10 cellular contexts compared by ENCODE assay signal in genomic region chr11:16184588-16184987, GRCh38.
DNase-seq lines count a peak whose midpoint lies in the region; ATAC-seq, FAIRE-seq and TF ChIP-seq lines count a peak whose summit lies in the region.
"Had no signal": no experiment of that assay in that cellular context is flagged by ENCODE, and none has a peak within 500 bp of the region (broad histone marks: within the 10 kb centered on the region; RNA-seq: fewer than 3 reads in every experiment).

No MANE protein-coding gene starts in this region.

- H3K36me3 Mint-ChIP-seq in activated CD4-positive, alpha-beta T cell treated with anti-CD3 and anti-CD28 coated beads, Interleukin-2, amount 10 ng/mL, durations not matched to agents 7 days and 5 days (ENCODE audit: low read depth) = no peaks in the 10 kb centered on the region

- peak; percentile 55 to 86 for DNase-seq in A549 (ENCODE audit: low read depth in 1 of 2, low spot score in 1 of 2)
- DNase-seq in HS-5 (ENCODE audit: low read depth) = peak; percentile 71
- peak; percentile 84 for DNase-seq in amniotic epithelial cell (ENCODE audit: low read depth)
- DNase-seq in activated CD8-positive, alpha-beta memory T cell treated with anti-CD3 and anti-CD28 coated beads for 24 hours = no peak
- no peak for DNase-seq in SKM-1 treated with dmso at 0.1 percent for 144 hours (lab: John Stamatoyannopoulos, UW; ENCODE audit: unreplicated experiment)
- no peak for DNase-seq in activated CD4-positive, alpha-beta T cell treated with anti-CD3 and anti-CD28 coated beads, Interleukin-2, amount 10 ng/mL, durations not matched to agents 7 days and 5 days
- DNase-seq: left ventricle myocardium inferior had no signal

- FAIRE-seq in A549 (lab: Jason Lieb, UNC) = peak; percentile 97
- FAIRE-seq in islet of Langerhans (lab: Jason Lieb, UNC) = peak; percentile 100

- POLR2A ChIA-PET in A549 (lab: Yijun Ruan, JAX) = no interaction called here
- POLR2A ChIA-PET in activated CD4-positive, alpha-beta T cell treated with anti-CD3 and anti-CD28 coated beads, Interleukin-2, amount 10 ng/mL, durations not matched to agents 7 days and 5 days (lab: Charles Lee) = no interaction called here

- H3K27ac Mint-ChIP-seq in activated CD4-positive, alpha-beta T cell treated with anti-CD3 and anti-CD28 coated beads, Interleukin-2, amount 10 ng/mL, durations not matched to agents 7 days and 5 days = no peak overlapping the region

- peak overlapping the region; percentile 60 to 72 for H3K27ac ChIP-seq in A549
- H3K27ac ChIP-seq: C4-2B, left ventricle myocardium inferior had no signal

- no peaks in the 10 kb centered on the region for H3K27me3 Mint-ChIP-seq in activated CD4-positive, alpha-beta T cell treated with anti-CD3 and anti-CD28 coated beads, Interleukin-2, amount 10 ng/mL, durations not matched to agents 7 days and 5 days

- no peak for TF ChIP-seq CTCF in A549 (IDR thresholded peaks at IDR 0.05)

- WGBS in A549 (ENCODE audit: missing lambda C conversion rate) = 0% methylated on average over 1 of the region's 1 CpG

- no peak for TF ChIP-seq POLR2A in A549 (IDR thresholded peaks at IDR 0.05; ENCODE audit: low read length)

- H3K4me1 Mint-ChIP-seq in activated CD4-positive, alpha-beta T cell treated with anti-CD3 and anti-CD28 coated beads, Interleukin-2, amount 10 ng/mL, durations not matched to agents 7 days and 5 days = no peaks in the 10 kb centered on the region

- peak overlapping the region; percentile 73 for H3K4me2 ChIP-seq in A549

- no peak overlapping the region for H3K4me3 Mint-ChIP-seq in activated CD4-positive, alpha-beta T cell treated with anti-CD3 and anti-CD28 coated beads, Interleukin-2, amount 10 ng/mL, durations not matched to agents 7 days and 5 days

- peak; percentile 100 for ATAC-seq in A549
- no peak for ATAC-seq in HG02678 (IDR thresholded peaks at IDR 0.05; ENCODE audit: unreplicated experiment)

- H3K4me3 ChIP-seq in A549 = no peak overlapping the region
- H3K4me3 ChIP-seq: left ventricle myocardium inferior had no signal

- no peaks in the 10 kb centered on the region for H3K9me3 ChIP-seq in A549
- H3K9me3 ChIP-seq: left ventricle myocardium inferior had no signal

- CTCF ChIA-PET in A549 (lab: Yijun Ruan, JAX) = interaction anchor here (1.2 kb wide), 1 partner anchor 14 kb away, joined by 3 read pairs; no protein-coding TSS in a partner anchor
- CTCF ChIA-PET in activated CD4-positive, alpha-beta T cell treated with anti-CD3 and anti-CD28 coated beads, Interleukin-2, amount 10 ng/mL, durations not matched to agents 7 days and 5 days (lab: Charles Lee) = interaction anchor here (0.6 kb wide), 1 partner anchor 15 kb away, joined by 3 read pairs; no protein-coding TSS in a partner anchor

- H3K4me1 ChIP-seq in A549 = peaks cover 29% of the 10 kb centered on the region

- TF ChIP-seq EP300 in A549 (IDR thresholded peaks at IDR 0.05) = 0 out of 5 replicates have a peak, but pooled peaks of 1 of the 2 experiments have one; percentile 13

- no peaks in the 10 kb centered on the region for H3K9me3 Mint-ChIP-seq in activated CD4-positive, alpha-beta T cell treated with anti-CD3 and anti-CD28 coated beads, Interleukin-2, amount 10 ng/mL, durations not matched to agents 7 days and 5 days

- peak in 1 of 2 experiments; percentile 22; a peak in 1 of 5 replicates for TF ChIP-seq RAD21 in A549 (conservative IDR thresholded peaks at IDR 0.05 in 1 of 2, IDR thresholded peaks at IDR 0.05 in 1 of 2)

TF ChIP-seq in A549, 52 proteins besides CTCF, POLR2A, EP300 and RAD21 (continues in another document):
- no peak for TF ChIP-seq REST (IDR thresholded peaks at IDR 0.05)
- TF ChIP-seq MAX (IDR thresholded peaks at IDR 0.05) = peak; percentile 53
- TF ChIP-seq HOXB13 (CRISPR knock-in tag; IDR thresholded peaks at IDR 0.05; ENCODE audit: low read depth) = no peak
- no peak for TF ChIP-seq HMGXB4 (CRISPR knock-in tag; IDR thresholded peaks at IDR 0.05; ENCODE audit: borderline replicate concordance)
- TF ChIP-seq E2F6 (IDR thresholded peaks at IDR 0.05; ENCODE audit: borderline replicate concordance, low read depth) = no peak
- no peak for TF ChIP-seq HOXA7 (CRISPR knock-in tag; IDR thresholded peaks at IDR 0.05)
- no peak for TF ChIP-seq CBX2 (IDR thresholded peaks at IDR 0.05; ENCODE audit: borderline replicate concordance, low read depth)
- TF ChIP-seq ATOH8 (CRISPR knock-in tag; IDR thresholded peaks at IDR 0.05; ENCODE audit: low read depth) = no peak
- TF ChIP-seq JUNB (IDR thresholded peaks at IDR 0.05) = peak; percentile 75
- TF ChIP-seq BHLHE40 (IDR thresholded peaks at IDR 0.05; ENCODE audit: low read depth, low read length) = no peak
- TF ChIP-seq CHD2 (IDR thresholded peaks at IDR 0.05; ENCODE audit: low read length, partially characterized antibody) = no peak
- no peak for TF ChIP-seq PHF8 (IDR thresholded peaks at IDR 0.05; ENCODE audit: borderline replicate concordance, low read depth)
- TF ChIP-seq HDAC2 (IDR thresholded peaks at IDR 0.05) = no peak
- no peak for TF ChIP-seq NFE2L2 (conservative IDR thresholded peaks at IDR 0.05; ENCODE audit: low read length)
- TF ChIP-seq ESRRA (IDR thresholded peaks at IDR 0.05; ENCODE audit: borderline replicate concordance, low read length) = no peak
- TF ChIP-seq FOXS1 (CRISPR knock-in tag; IDR thresholded peaks at IDR 0.05) = no peak
- TF ChIP-seq CEBPB (IDR thresholded peaks at IDR 0.05) = no peak
- TF ChIP-seq FOSL2 (IDR thresholded peaks at IDR 0.05) = peak; percentile 81
- peak; percentile 94 for TF ChIP-seq FOSL2 (CRISPR knock-in tag; IDR thresholded peaks at IDR 0.05)
- peak; percentile 72 for TF ChIP-seq GATA3 (IDR thresholded peaks at IDR 0.05; ENCODE audit: borderline replicate concordance)
- 0 out of 3 replicates have a peak, but pooled peaks have one; percentile 28 for TF ChIP-seq SMC3 (IDR thresholded peaks at IDR 0.05)

Comparison
In these comparisons a context has a peak if more than half of its experiments do, and no peak if none do; other contexts are left out.
1. DNase-seq: peak in A549 (2 of 2), HS-5 (single experiment) and amniotic epithelial cell (single experiment); none in activated CD8-positive, alpha-beta memory T cell treated with anti-CD3 and anti-CD28 coated beads for 24 hours (single experiment), SKM-1 treated with dmso at 0.1 percent for 144 hours (single experiment) and activated CD4-positive, alpha-beta T cell treated with anti-CD3 and anti-CD28 coated beads, Interleukin-2, amount 10 ng/mL, durations not matched to agents 7 days and 5 days (single experiment).